1 cellular context compared by ENCODE assay signal in the genomic region with DNA sequence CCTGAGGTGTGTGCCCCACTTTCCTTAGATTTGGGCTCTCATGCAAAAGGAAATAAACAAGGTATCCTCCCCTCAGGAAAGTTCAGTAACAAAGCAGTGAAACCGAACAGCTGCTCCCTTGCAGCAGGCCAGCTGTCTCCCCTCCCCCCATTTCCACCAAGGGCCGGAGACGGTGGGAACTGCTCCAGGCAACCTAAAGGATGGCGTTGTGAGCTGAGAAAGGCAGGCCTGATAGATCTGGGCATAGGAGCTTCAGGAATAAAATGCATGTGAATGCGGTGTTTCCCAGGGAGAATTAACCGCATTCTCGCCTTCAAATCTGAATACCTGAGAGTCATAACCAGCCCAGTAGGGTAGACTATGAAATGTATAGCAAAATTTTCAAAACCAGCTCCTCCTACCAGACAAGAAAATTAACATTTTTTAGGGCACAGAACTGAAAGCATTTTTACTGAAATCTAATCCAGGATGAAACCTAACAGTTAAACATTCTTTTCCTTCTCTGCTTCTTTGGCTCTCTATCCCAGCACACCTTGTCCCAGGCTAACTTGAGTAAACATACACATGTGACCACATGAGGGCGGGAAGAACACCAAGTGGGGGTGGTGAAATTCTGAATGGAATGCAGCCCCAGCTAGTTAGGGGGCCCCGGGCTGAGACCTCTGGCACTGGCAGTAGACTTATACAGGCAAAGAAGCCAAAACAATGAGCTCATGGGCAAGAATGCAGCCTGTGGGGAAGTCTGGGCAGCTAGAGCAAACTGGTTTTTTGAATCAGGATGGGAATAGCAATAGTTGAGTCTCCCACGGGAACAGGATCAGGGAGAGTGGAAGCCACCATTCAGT.
A peak's percentile ranks its signal among the peaks of the same experiment; 100 is the strongest.
TF ChIP-seq lines count a peak whose summit lies in the region.

No MANE protein-coding gene starts in this region.

TF ChIP-seq in HepG2, 621 proteins besides CTCF, POLR2A, EP300 and RAD21 (continued from another document and continues in another):
- TF ChIP-seq, protein P1, sequence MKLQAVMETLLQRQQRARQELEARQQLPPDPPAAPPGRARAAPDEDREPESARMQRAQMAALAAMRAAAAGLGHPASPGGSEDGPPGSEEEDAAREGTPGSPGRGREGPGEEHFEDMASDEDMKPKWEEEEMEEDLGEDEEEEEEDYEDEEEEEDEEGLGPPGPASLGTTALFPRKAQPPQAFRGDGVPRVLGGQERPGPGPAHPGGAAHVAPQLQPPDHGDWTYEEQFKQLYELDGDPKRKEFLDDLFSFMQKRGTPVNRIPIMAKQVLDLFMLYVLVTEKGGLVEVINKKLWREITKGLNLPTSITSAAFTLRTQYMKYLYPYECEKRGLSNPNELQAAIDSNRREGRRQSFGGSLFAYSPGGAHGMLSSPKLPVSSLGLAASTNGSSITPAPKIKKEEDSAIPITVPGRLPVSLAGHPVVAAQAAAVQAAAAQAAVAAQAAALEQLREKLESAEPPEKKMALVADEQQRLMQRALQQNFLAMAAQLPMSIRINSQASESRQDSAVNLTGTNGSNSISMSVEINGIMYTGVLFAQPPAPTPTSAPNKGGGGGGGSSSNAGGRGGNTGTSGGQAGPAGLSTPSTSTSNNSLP (IDR thresholded peaks at IDR 0.05; ENCODE audit: low read depth, low read length) = no peak
- TF ChIP-seq ZNF670 (CRISPR knock-in tag; IDR thresholded peaks at IDR 0.05; ENCODE audit: borderline replicate concordance) (no peak), KDM1A (CRISPR knock-in tag; IDR thresholded peaks at IDR 0.05) (no peak), HNRNPLL (IDR thresholded peaks at IDR 0.05; ENCODE audit: low read depth, low read length, poor library complexity, severe bottlenecking) (no peak), PCBP1 (IDR thresholded peaks at IDR 0.05; ENCODE audit: borderline replicate concordance, low read depth, low read length) (no peak), ELF1 (CRISPR knock-in tag; IDR thresholded peaks at IDR 0.05) (peak; percentile 23; the same call in 1 of the 2 replicates), ZNF75D (CRISPR knock-in tag; IDR thresholded peaks at IDR 0.05; ENCODE audit: borderline replicate concordance) (no peak), NFYB (CRISPR knock-in tag; IDR thresholded peaks at IDR 0.05) (no peak), DMAP1 (CRISPR knock-in tag; IDR thresholded peaks at IDR 0.05) (no peak; the same call in 1 of the 2 replicates), ZNF234 (CRISPR knock-in tag; conservative IDR thresholded peaks at IDR 0.05) (no peak), FOXC1 (CRISPR knock-in tag; IDR thresholded peaks at IDR 0.05; ENCODE audit: borderline replicate concordance) (no peak), ZNF451 (CRISPR knock-in tag; IDR thresholded peaks at IDR 0.05) (no peak), RARA (CRISPR knock-in tag; IDR thresholded peaks at IDR 0.05) (peak; percentile 45; the same call in 1 of the 2 replicates), ARNTL (CRISPR knock-in tag; IDR thresholded peaks at IDR 0.05) (peak; percentile 82), MAFK (conservative IDR thresholded peaks at IDR 0.05 in 1 of 2, IDR thresholded peaks at IDR 0.05 in 1 of 2; ENCODE audit: low read length in 2 of 2) (no peak), POLR2AphosphoS5 (IDR thresholded peaks at IDR 0.05; ENCODE audit: low read depth, low read length) (no peak), IKZF1 (IDR thresholded peaks at IDR 0.05) (no peak), ZFP90 (CRISPR knock-in tag; IDR thresholded peaks at IDR 0.05; ENCODE audit: borderline replicate concordance) (0 out of 2 replicates have a peak, but pooled peaks have one; percentile 39), ZBTB8A (CRISPR knock-in tag; IDR thresholded peaks at IDR 0.05; ENCODE audit: borderline replicate concordance, low read depth) (no peak), NCOR1 (IDR thresholded peaks at IDR 0.05; ENCODE audit: borderline replicate concordance, low read length) (no peak), SP1 (IDR thresholded peaks at IDR 0.05) (no peak), SP1 (CRISPR knock-in tag; IDR thresholded peaks at IDR 0.05) (peak; percentile 42; the same call in 1 of the 2 replicates), ZNF224 (CRISPR knock-in tag; IDR thresholded peaks at IDR 0.05) (no peak), PHB2 (IDR thresholded peaks at IDR 0.05; ENCODE audit: partially characterized antibody) (no peak)
- TF ChIP-seq, protein P2, sequence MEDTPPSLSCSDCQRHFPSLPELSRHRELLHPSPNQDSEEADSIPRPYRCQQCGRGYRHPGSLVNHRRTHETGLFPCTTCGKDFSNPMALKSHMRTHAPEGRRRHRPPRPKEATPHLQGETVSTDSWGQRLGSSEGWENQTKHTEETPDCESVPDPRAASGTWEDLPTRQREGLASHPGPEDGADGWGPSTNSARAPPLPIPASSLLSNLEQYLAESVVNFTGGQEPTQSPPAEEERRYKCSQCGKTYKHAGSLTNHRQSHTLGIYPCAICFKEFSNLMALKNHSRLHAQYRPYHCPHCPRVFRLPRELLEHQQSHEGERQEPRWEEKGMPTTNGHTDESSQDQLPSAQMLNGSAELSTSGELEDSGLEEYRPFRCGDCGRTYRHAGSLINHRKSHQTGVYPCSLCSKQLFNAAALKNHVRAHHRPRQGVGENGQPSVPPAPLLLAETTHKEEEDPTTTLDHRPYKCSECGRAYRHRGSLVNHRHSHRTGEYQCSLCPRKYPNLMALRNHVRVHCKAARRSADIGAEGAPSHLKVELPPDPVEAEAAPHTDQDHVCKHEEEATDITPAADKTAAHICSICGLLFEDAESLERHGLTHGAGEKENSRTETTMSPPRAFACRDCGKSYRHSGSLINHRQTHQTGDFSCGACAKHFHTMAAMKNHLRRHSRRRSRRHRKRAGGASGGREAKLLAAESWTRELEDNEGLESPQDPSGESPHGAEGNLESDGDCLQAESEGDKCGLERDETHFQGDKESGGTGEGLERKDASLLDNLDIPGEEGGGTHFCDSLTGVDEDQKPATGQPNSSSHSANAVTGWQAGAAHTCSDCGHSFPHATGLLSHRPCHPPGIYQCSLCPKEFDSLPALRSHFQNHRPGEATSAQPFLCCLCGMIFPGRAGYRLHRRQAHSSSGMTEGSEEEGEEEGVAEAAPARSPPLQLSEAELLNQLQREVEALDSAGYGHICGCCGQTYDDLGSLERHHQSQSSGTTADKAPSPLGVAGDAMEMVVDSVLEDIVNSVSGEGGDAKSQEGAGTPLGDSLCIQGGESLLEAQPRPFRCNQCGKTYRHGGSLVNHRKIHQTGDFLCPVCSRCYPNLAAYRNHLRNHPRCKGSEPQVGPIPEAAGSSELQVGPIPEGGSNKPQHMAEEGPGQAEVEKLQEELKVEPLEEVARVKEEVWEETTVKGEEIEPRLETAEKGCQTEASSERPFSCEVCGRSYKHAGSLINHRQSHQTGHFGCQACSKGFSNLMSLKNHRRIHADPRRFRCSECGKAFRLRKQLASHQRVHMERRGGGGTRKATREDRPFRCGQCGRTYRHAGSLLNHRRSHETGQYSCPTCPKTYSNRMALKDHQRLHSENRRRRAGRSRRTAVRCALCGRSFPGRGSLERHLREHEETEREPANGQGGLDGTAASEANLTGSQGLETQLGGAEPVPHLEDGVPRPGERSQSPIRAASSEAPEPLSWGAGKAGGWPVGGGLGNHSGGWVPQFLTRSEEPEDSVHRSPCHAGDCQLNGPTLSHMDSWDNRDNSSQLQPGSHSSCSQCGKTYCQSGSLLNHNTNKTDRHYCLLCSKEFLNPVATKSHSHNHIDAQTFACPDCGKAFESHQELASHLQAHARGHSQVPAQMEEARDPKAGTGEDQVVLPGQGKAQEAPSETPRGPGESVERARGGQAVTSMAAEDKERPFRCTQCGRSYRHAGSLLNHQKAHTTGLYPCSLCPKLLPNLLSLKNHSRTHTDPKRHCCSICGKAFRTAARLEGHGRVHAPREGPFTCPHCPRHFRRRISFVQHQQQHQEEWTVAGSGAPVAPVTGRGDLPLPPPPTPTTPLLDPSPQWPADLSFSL (CRISPR knock-in tag; IDR thresholded peaks at IDR 0.05) = no peak
- TF ChIP-seq, protein P3, sequence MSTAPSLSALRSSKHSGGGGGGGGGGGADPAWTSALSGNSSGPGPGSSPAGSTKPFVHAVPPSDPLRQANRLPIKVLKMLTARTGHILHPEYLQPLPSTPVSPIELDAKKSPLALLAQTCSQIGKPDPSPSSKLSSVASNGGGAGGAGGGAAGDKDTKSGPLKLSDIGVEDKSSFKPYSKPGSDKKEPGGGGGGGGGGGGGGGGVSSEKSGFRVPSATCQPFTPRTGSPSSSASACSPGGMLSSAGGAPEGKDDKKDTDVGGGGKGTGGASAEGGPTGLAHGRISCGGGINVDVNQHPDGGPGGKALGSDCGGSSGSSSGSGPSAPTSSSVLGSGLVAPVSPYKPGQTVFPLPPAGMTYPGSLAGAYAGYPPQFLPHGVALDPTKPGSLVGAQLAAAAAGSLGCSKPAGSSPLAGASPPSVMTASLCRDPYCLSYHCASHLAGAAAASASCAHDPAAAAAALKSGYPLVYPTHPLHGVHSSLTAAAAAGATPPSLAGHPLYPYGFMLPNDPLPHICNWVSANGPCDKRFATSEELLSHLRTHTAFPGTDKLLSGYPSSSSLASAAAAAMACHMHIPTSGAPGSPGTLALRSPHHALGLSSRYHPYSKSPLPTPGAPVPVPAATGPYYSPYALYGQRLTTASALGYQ (CRISPR knock-in tag; IDR thresholded peaks at IDR 0.05) = peak; percentile 67; the same call in 1 of the 2 replicates
- TF ChIP-seq, protein P4, sequence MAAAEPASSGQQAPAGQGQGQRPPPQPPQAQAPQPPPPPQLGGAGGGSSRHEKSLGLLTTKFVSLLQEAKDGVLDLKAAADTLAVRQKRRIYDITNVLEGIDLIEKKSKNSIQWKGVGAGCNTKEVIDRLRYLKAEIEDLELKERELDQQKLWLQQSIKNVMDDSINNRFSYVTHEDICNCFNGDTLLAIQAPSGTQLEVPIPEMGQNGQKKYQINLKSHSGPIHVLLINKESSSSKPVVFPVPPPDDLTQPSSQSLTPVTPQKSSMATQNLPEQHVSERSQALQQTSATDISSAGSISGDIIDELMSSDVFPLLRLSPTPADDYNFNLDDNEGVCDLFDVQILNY (CRISPR knock-in tag; conservative IDR thresholded peaks at IDR 0.05) = peak; percentile 92
- TF ChIP-seq, protein P5, sequence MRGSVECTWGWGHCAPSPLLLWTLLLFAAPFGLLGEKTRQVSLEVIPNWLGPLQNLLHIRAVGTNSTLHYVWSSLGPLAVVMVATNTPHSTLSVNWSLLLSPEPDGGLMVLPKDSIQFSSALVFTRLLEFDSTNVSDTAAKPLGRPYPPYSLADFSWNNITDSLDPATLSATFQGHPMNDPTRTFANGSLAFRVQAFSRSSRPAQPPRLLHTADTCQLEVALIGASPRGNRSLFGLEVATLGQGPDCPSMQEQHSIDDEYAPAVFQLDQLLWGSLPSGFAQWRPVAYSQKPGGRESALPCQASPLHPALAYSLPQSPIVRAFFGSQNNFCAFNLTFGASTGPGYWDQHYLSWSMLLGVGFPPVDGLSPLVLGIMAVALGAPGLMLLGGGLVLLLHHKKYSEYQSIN (CRISPR knock-in tag; IDR thresholded peaks at IDR 0.05; ENCODE audit: borderline replicate concordance) = no peak
- TF ChIP-seq, protein P6, sequence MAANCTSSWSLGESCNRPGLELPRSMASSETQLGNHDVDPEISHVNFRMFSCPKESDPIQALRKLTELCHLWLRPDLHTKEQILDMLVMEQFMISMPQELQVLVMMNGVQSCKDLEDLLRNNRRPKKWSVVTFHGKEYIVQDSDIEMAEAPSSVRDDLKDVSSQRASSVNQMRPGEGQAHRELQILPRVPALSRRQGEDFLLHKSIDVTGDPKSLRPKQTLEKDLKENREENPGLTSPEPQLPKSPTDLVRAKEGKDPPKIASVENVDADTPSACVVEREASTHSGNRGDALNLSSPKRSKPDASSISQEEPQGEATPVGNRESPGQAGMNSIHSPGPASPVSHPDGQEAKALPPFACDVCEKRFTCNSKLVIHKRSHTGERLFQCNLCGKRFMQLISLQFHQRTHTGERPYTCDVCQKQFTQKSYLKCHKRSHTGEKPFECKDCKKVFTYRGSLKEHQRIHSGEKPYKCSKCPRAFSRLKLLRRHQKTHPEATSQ (CRISPR knock-in tag; IDR thresholded peaks at IDR 0.05; ENCODE audit: borderline replicate concordance) = no peak
- TF ChIP-seq, protein P7, sequence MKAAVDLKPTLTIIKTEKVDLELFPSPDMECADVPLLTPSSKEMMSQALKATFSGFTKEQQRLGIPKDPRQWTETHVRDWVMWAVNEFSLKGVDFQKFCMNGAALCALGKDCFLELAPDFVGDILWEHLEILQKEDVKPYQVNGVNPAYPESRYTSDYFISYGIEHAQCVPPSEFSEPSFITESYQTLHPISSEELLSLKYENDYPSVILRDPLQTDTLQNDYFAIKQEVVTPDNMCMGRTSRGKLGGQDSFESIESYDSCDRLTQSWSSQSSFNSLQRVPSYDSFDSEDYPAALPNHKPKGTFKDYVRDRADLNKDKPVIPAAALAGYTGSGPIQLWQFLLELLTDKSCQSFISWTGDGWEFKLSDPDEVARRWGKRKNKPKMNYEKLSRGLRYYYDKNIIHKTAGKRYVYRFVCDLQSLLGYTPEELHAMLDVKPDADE (CRISPR knock-in tag; IDR thresholded peaks at IDR 0.05) = no peak
- TF ChIP-seq, protein P8, sequence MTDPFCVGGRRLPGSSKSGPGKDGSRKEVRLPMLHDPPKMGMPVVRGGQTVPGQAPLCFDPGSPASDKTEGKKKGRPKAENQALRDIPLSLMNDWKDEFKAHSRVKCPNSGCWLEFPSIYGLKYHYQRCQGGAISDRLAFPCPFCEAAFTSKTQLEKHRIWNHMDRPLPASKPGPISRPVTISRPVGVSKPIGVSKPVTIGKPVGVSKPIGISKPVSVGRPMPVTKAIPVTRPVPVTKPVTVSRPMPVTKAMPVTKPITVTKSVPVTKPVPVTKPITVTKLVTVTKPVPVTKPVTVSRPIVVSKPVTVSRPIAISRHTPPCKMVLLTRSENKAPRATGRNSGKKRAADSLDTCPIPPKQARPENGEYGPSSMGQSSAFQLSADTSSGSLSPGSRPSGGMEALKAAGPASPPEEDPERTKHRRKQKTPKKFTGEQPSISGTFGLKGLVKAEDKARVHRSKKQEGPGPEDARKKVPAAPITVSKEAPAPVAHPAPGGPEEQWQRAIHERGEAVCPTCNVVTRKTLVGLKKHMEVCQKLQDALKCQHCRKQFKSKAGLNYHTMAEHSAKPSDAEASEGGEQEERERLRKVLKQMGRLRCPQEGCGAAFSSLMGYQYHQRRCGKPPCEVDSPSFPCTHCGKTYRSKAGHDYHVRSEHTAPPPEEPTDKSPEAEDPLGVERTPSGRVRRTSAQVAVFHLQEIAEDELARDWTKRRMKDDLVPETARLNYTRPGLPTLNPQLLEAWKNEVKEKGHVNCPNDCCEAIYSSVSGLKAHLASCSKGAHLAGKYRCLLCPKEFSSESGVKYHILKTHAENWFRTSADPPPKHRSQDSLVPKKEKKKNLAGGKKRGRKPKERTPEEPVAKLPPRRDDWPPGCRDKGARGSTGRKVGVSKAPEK (CRISPR knock-in tag; IDR thresholded peaks at IDR 0.05; ENCODE audit: borderline replicate concordance) = no peak
- TF ChIP-seq, protein P9, sequence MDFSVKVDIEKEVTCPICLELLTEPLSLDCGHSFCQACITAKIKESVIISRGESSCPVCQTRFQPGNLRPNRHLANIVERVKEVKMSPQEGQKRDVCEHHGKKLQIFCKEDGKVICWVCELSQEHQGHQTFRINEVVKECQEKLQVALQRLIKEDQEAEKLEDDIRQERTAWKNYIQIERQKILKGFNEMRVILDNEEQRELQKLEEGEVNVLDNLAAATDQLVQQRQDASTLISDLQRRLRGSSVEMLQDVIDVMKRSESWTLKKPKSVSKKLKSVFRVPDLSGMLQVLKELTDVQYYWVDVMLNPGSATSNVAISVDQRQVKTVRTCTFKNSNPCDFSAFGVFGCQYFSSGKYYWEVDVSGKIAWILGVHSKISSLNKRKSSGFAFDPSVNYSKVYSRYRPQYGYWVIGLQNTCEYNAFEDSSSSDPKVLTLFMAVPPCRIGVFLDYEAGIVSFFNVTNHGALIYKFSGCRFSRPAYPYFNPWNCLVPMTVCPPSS (IDR thresholded peaks at IDR 0.05) = no peak
- TF ChIP-seq, protein P10, sequence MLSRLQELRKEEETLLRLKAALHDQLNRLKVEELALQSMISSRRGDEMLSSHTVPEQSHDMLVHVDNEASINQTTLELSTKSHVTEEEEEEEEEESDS (CRISPR knock-in tag; IDR thresholded peaks at IDR 0.05; ENCODE audit: borderline replicate concordance) = no peak
